Comparison of ENCODE assay signal across 8 cellular contexts in the genomic region with DNA sequence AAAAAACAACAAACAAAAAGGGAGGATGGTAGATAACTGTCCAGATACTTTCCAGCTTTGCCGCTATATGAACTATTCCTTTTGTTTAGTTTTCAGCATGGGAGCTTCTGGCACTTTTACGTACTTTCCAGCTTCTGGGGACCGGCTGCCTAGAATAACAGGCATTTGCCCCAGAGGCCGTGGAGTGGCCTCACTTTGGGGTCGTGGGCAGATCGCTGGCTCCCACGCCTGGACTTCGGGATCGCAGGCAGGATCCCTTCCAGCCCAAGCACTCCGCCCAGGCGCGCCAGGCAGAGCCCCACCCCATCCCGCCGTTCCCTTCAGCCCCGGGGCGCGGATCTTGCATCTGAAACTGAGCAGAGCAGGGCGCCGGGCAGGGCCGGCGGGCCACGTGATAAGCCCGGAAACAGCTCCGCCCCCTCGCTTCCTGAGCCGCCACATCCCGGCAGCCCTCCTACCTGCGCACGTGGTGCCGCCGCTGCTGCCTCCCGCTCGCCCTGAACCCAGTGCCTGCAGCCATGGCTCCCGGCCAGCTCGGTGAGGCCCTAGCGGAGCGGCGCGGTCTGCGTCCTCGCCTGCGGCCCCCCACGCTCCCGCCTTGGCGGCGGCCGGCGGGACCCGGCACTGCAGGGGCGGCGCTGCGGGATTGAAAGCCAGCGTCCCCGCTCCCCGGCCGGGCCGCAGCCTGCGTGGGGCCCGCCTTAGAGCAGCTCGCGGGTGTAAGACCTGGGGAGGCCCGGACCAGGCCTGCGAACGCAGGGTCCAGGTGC. TPM values are rescaled to one million over a fixed set of nuclear protein-coding genes. Genes with fewer than 3 reads are reported as not detected.
DNase-seq lines count a peak whose midpoint lies in the region; ATAC-seq, FAIRE-seq and TF ChIP-seq lines count a peak whose summit lies in the region.

A gene (plus strand): TSS at position 435 of the 770 bp plus-strand sequence. CDS start 84 bp downstream, at position 519.

- dilution Hi-C loops in keratinocyte (cut with MboI; ENCODE audit: extremely low pct_ligation_motif_present, low sequenced_read_pairs) = no loop called here

- no peaks in the 10 kb centered on the region for H3K27me3 ChIP-seq in keratinocyte (ENCODE audit: control insufficient read depth, extremely low read depth, insufficient read depth, low read length)

- H3K79me2 ChIP-seq in keratinocyte (ENCODE audit: control insufficient read depth, insufficient read depth, low read length) = peaks cover 31% of the 10 kb centered on the region

- H4K20me1 ChIP-seq in keratinocyte (ENCODE audit: control insufficient read depth, extremely low read depth, insufficient read depth, low read length) = no peaks in the 10 kb centered on the region

- peaks cover 10% of the 10 kb centered on the region for H3K4me1 ChIP-seq in keratinocyte (ENCODE audit: control insufficient read depth, extremely low read depth, insufficient read depth, low read length)

- DNase-seq in AG09319 (ENCODE audit: extremely low read depth, low read depth) = peak; percentile 84
- peak; percentile 89 for DNase-seq in NCI-H446 treated with DMSO at 0.1 percent for 48 hours (lab: John Stamatoyannopoulos, UW)
- peak; percentile 93 for DNase-seq in activated CD4-positive, CD25-positive, alpha-beta regulatory T cell treated with anti-CD3 and anti-CD28 coated beads, Interleukin-2, amount 50 U/mL, for 72 hours
- peak; percentile 1 to 63 for DNase-seq in cerebellar nuclear complex (lab: John Stamatoyannopoulos, UW)
- peak; percentile 61 for DNase-seq in keratinocyte (ENCODE audit: low read depth, low spot score)
- DNase-seq in stimulated activated CD4-positive, alpha-beta T cell treated with anti-CD3 and anti-CD28 coated beads, Interleukin-15, amount 100 ng/mL, for 1 hour (ENCODE audit: low read depth in 1 of 2, low spot score in 1 of 2) = peak; percentile 72 to 82

- peak within 1 kb of the TSS; percentile 88 for H3K27ac ChIP-seq in keratinocyte (ENCODE audit: control insufficient read depth, insufficient read depth, low read length)

- peak within 1 kb of the TSS; percentile 93 for H3K9ac ChIP-seq in keratinocyte (ENCODE audit: control insufficient read depth, extremely low read depth, insufficient read depth, low read length)

- peak; percentile 98 for ATAC-seq in GM19035 (IDR thresholded peaks at IDR 0.05; ENCODE audit: unreplicated experiment)
- ATAC-seq in HG03354 (IDR thresholded peaks at IDR 0.05; ENCODE audit: poor library complexity, severe bottlenecking, unreplicated experiment) = peak; percentile 99

- H2AFZ ChIP-seq in keratinocyte (ENCODE audit: control insufficient read depth, low read length) = peak within 1 kb of the TSS; percentile 98

- TF ChIP-seq CTCF in AG09319 (IDR thresholded peaks at IDR 0.05; ENCODE audit: low read depth, low read length) (no peak), keratinocyte (optimal IDR thresholded peaks at IDR 0.05 in 1 of 3, IDR thresholded peaks at IDR 0.05 in 1 of 3, conservative IDR thresholded peaks at IDR 0.05 in 1 of 3; ENCODE audit: extremely low read depth in 1 of 3, insufficient read depth in 2 of 3, low read length in 3 of 3) (no peak)

- H3K9me1 ChIP-seq in keratinocyte (ENCODE audit: control insufficient read depth, extremely low read depth, insufficient read depth, low read length) = no peaks in the 10 kb centered on the region

- FAIRE-seq in keratinocyte (lab: Jason Lieb, UNC) = no peak

- H3K36me3 ChIP-seq in keratinocyte (ENCODE audit: control insufficient read depth in 2 of 2, extremely low read depth in 1 of 2, insufficient read depth in 2 of 2, low read length in 2 of 2) = peaks cover 0 to 11% of the 10 kb centered on the region in 2 experiments

- H3K4me2 ChIP-seq in keratinocyte (ENCODE audit: control insufficient read depth, extremely low read depth, insufficient read depth, low read depth, low read length) = peak within 1 kb of the TSS; percentile 90

- peak within 1 kb of the TSS; percentile 53 to 91 (median 83) for H3K4me3 ChIP-seq in keratinocyte (ENCODE audit: control insufficient read depth in 2 of 3, extremely low read depth in 1 of 3, insufficient read depth in 2 of 3, low read depth in 1 of 3, low read length in 3 of 3)

- H3K9me3 ChIP-seq in keratinocyte (ENCODE audit: control insufficient read depth, low read depth, low read length) = no peaks in the 10 kb centered on the region

RNA-seq across cellular contexts. Expression of the gene that starts here (rescaled TPM):
- 74.3 to 185 TPM (median 110 TPM) in 3 replicates for polyA plus RNA-seq in keratinocyte
- polyA plus RNA-seq in keratinocyte (2011; ENCODE audit: low read depth) = 214 TPM
- polyA plus RNA-seq in keratinocyte (2011; cell fraction: cytosol; rRNA removed) = 126 and 166 TPM in 2 replicates
- 163 and 180 TPM in 2 replicates for polyA plus RNA-seq in keratinocyte (2011; cell fraction: nucleus; rRNA removed)
- polyA plus RNA-seq in keratinocyte (2012; ENCODE audit: low replicate concordance) = 128 and 203 TPM in 2 replicates
- polyA minus RNA-seq in keratinocyte = 119 to 216 TPM (median 133 TPM) in 3 replicates
- polyA minus RNA-seq in keratinocyte (2011; cell fraction: cytosol; rRNA and poly(A)+ RNA removed) = 78.1 TPM
- polyA minus RNA-seq in keratinocyte (2011; cell fraction: nucleus; rRNA and poly(A)+ RNA removed) = 39.4 and 97.0 TPM in 2 replicates

Comparison
In these comparisons a context has a peak if more than half of its experiments do, and no peak if none do; other contexts are left out.
1. Peak in every context shown above with its lines: DNase-seq, ATAC-seq, H3K4me3 ChIP-seq and H3K27ac ChIP-seq.
2. DNase-seq: peak in every context shown above with its lines; median percentile 93 in activated CD4-positive, CD25-positive, alpha-beta regulatory T cell treated with anti-CD3 and anti-CD28 coated beads, Interleukin-2, amount 50 U/mL, for 72 hours; 89 in NCI-H446 treated with DMSO at 0.1 percent for 48 hours; 84 in AG09319; 77 in stimulated activated CD4-positive, alpha-beta T cell treated with anti-CD3 and anti-CD28 coated beads, Interleukin-15, amount 100 ng/mL, for 1 hour; 61 in keratinocyte; 32 in cerebellar nuclear complex.